ENCODE assay signal across 8 cellular contexts in genomic region chr3:15097889-15098288, GRCh38. TPM values are rescaled to one million over a fixed set of nuclear protein-coding genes. Genes with fewer than 3 reads are reported as not detected.
DNase-seq lines count a peak whose midpoint lies in the region; ATAC-seq and TF ChIP-seq lines count a peak whose summit lies in the region.

No MANE protein-coding gene starts in this region.

- intact Hi-C loops in dorsolateral prefrontal cortex (cut with DNase I) (loop anchor here (5.0 to 10.0 kb wide), 4 partner anchors 109 to 446 kb away; partner anchors contain the start of genes NR2C2 (in 2 of the 2), CAPN7 (in 1 of the 2) and CCDC174 (in 1 of the 2)), head of caudate nucleus (cut with DNase I) (loop anchor here (5.0 kb wide), 1 partner anchor 151 kb away; the partner anchor contains the start of gene NR2C2)

- H3K4me2 ChIP-seq in H9 (ENCODE audit: insufficient read depth, insufficient read length, low read length) (peak overlapping the region; percentile 98), neural progenitor cell (peak overlapping the region; percentile 99)

- peaks cover 3% of the 10 kb centered on the region; the same call in 1 of the 2 replicates for H3K27me3 Mint-ChIP-seq in H9 (ENCODE audit: low read depth)
- peaks cover 5% of the 10 kb centered on the region for H3K27me3 Mint-ChIP-seq in neural progenitor cell (ENCODE audit: insufficient read depth, low read depth)

- WGBS in H9 (ENCODE audit: extremely low coverage, insufficient read length, low lambda C conversion rate), result no CpG with 5 or more reads among the region's 6 CpGs

- H3K27me3 ChIP-seq in H9 (ENCODE audit: insufficient read depth, low read length) (no peaks in the 10 kb centered on the region; the same call in 1 of the 2 replicates), dorsolateral prefrontal cortex (no peaks in the 10 kb centered on the region), neural progenitor cell (no peaks in the 10 kb centered on the region)

- no peak overlapping the region for H3K4ac ChIP-seq in H9 (ENCODE audit: low read depth, low read length)

- peaks cover 0 to 21% (median 19%) of the 10 kb centered on the region in 3 experiments; a peak in 5 of 7 replicates for H3K36me3 Mint-ChIP-seq in H9 (ENCODE audit: insufficient read depth in 1 of 3, low read depth in 3 of 3)
- peaks cover 4% of the 10 kb centered on the region for H3K36me3 Mint-ChIP-seq in neural progenitor cell

- H3K9me3 ChIP-seq in H9 (ENCODE audit: control insufficient read depth, low read depth, low read length), result no peaks in the 10 kb centered on the region
- H3K9me3 ChIP-seq in SK-N-MC (ENCODE audit: low read depth, low read length), result no peaks in the 10 kb centered on the region
- no peaks in the 10 kb centered on the region for H3K9me3 ChIP-seq in neural progenitor cell (ENCODE audit: low read depth)

- TF ChIP-seq CTCF in H9 (conservative IDR thresholded peaks at IDR 0.05), result no peak
- no peak for TF ChIP-seq CTCF in dorsolateral prefrontal cortex (IDR thresholded peaks at IDR 0.05 in 54 of 56, conservative IDR thresholded peaks at IDR 0.05 in 2 of 56; ENCODE audit: low read depth in 1 of 56, partially characterized antibody in 56 of 56)
- no peak for TF ChIP-seq CTCF in neural progenitor cell (IDR thresholded peaks at IDR 0.05)
- TF ChIP-seq CTCF in omental fat pad (IDR thresholded peaks at IDR 0.05), result no peak

- peaks cover 3% of the 10 kb centered on the region; the same call in 1 of the 2 replicates for H3K4me1 ChIP-seq in H9 (ENCODE audit: insufficient read depth, low read length)
- peaks cover 6% of the 10 kb centered on the region for H3K4me1 ChIP-seq in neural progenitor cell

- DNase-seq in H9, result no peak
- DNase-seq in SK-N-MC (ENCODE audit: low read depth, low spot score), result no peak
- DNase-seq in dorsolateral prefrontal cortex, result no peak
- no peak for DNase-seq in neural progenitor cell (ENCODE audit: low spot score)
- no peak for DNase-seq in NCI-H1105 (lab: John Stamatoyannopoulos, UW)
- no peak for DNase-seq in omental fat pad (ENCODE audit: low spot score)
- no peak for DNase-seq in head of caudate nucleus

- ATAC-seq in omental fat pad (ENCODE audit: low FRiP score), result no peak
- no peak for ATAC-seq in activated CD4-positive, CD25-positive, alpha-beta regulatory T cell treated with anti-CD3 and anti-CD28 coated beads, Interleukin-2, amount 50 U/mL, for 24 hours

- no peak overlapping the region for H3T11ph ChIP-seq in H9 (ENCODE audit: low read length)

- H3F3A ChIP-seq in neural progenitor cell (ENCODE audit: low read depth), result peaks cover 6% of the 10 kb centered on the region

- H4K8ac ChIP-seq in H9 (replicated peaks; ENCODE audit: insufficient read length, low read depth, low read length), result no peak overlapping the region

- no peak overlapping the region for H2AFZ ChIP-seq in H9 (ENCODE audit: low read length)
- H2AFZ ChIP-seq in neural progenitor cell (replicated peaks), result no peak overlapping the region

- no peak overlapping the region for H3K23ac ChIP-seq in H9 (ENCODE audit: insufficient read length, low read depth, low read length)

- H4K20me1 ChIP-seq in H9 (ENCODE audit: control insufficient read depth, insufficient read depth, insufficient read length), result no peaks in the 10 kb centered on the region
- peaks cover 4% of the 10 kb centered on the region for H4K20me1 ChIP-seq in neural progenitor cell (ENCODE audit: low read depth)

- H3K36me3 ChIP-seq in SK-N-MC (ENCODE audit: insufficient read depth, low read length) (peaks cover 16% of the 10 kb centered on the region; the same call in 1 of the 2 replicates), neural progenitor cell (no peaks in the 10 kb centered on the region)

- no peak overlapping the region for H4K91ac ChIP-seq in H9 (ENCODE audit: insufficient read length, low read depth, low read length)

- no peak overlapping the region for H2BK120ac ChIP-seq in H9 (ENCODE audit: low read depth, low read length, poor library complexity, severe bottlenecking)

- H3K79me2 ChIP-seq in H9 (ENCODE audit: insufficient read depth, low read length) (peaks cover 5% of the 10 kb centered on the region; the same call in 1 of the 2 replicates), neural progenitor cell (ENCODE audit: low read depth) (peaks cover 26% of the 10 kb centered on the region)

- no peak overlapping the region for H3K56ac ChIP-seq in H9 (ENCODE audit: insufficient read length, low read depth, low read length)

- peak overlapping the region; percentile 15 for H3K9ac ChIP-seq in H9 (ENCODE audit: extremely low read depth, insufficient read length, low read length)
- H3K9ac ChIP-seq in SK-N-MC (ENCODE audit: insufficient read length), result peak overlapping the region; percentile 86
- H3K9ac ChIP-seq in neural progenitor cell, result no peak overlapping the region

- peak overlapping the region; percentile 86 for H3K4me3 ChIP-seq in SK-N-MC
- H3K4me3 ChIP-seq in dorsolateral prefrontal cortex, result peak overlapping the region; percentile 70 to 99 (median 90)
- peak overlapping the region; percentile 93 for H3K4me3 ChIP-seq in neural progenitor cell

- peak overlapping the region; percentile 88 to 95 for H3K4me3 Mint-ChIP-seq in H9
- H3K4me3 Mint-ChIP-seq in neural progenitor cell, result peak overlapping the region; percentile 95

- H2BK15ac ChIP-seq in H9 (ENCODE audit: low read depth, low read length), result no peak overlapping the region

- H3K18ac ChIP-seq in H9 (ENCODE audit: insufficient read length, low read depth, low read length), result no peak overlapping the region

- peaks cover 18% of the 10 kb centered on the region for H3K23me2 ChIP-seq in H9 (ENCODE audit: insufficient read length, low read depth, low read length, poor library complexity, severe bottlenecking)

- H3K9me3 Mint-ChIP-seq in H9 (no peaks in the 10 kb centered on the region; a peak in 1 of 5 replicates), neural progenitor cell (no peaks in the 10 kb centered on the region)

- no peak overlapping the region for H2BK5ac ChIP-seq in H9 (ENCODE audit: insufficient read length, low read length)

- peaks cover 8% of the 10 kb centered on the region for H3K79me1 ChIP-seq in H9 (ENCODE audit: insufficient read depth, low read depth, low read length, poor library complexity, severe bottlenecking)

- no peak overlapping the region for H2BK20ac ChIP-seq in H9 (ENCODE audit: low read depth, low read length, poor library complexity, severe bottlenecking)

- H3K27ac Mint-ChIP-seq in H9 (no peak overlapping the region; a peak in 1 of 7 replicates), neural progenitor cell (no peak overlapping the region)

- H3K27ac ChIP-seq in H9 (ENCODE audit: insufficient read length, low read depth, low read length), result no peak overlapping the region
- no peak overlapping the region for H3K27ac ChIP-seq in SK-N-MC
- peak overlapping the region in 10 of 59 donors; percentile 37 to 95 (median 90) for H3K27ac ChIP-seq in dorsolateral prefrontal cortex
- H3K27ac ChIP-seq in neural progenitor cell, result no peak overlapping the region

- H3K4me1 Mint-ChIP-seq in H9 (peaks cover 18 to 19% of the 10 kb centered on the region in 2 experiments), neural progenitor cell (peaks cover 11% of the 10 kb centered on the region)

- no peak overlapping the region for H2AK5ac ChIP-seq in H9 (ENCODE audit: insufficient read length, low read length)

- no peak overlapping the region for H2BK12ac ChIP-seq in H9 (ENCODE audit: insufficient read length, low read depth, low read length)

- no peak overlapping the region for H4K5ac ChIP-seq in H9 (ENCODE audit: insufficient read length, low read depth, low read length)

- H3K14ac ChIP-seq in H9 (ENCODE audit: insufficient read depth, low read length), result no peak overlapping the region

RNA-seq across cellular contexts. Expression of gene RBSN, which starts 1.1 kb away (rescaled TPM):
- total RNA-seq in H9 (2021), result 16.0 and 18.8 TPM in 2 replicates
- 10 to 100 TPM; 39.4 to 74.3 (median 61.4) TPM for total RNA-seq in dorsolateral prefrontal cortex
- 29.8 and 35.4 TPM in 2 replicates for total RNA-seq in neural progenitor cell (ENCODE audit: low replicate concordance)
- total RNA-seq in omental fat pad, result 10 to 100 TPM; 22.3 to 32.3 (median 23.3) TPM

RNA-seq across cellular contexts. Expression of gene MRPS25, which starts 32.8 kb away (rescaled TPM):
- 53.2 and 56.2 TPM in 2 replicates for total RNA-seq in H9 (2021)
- total RNA-seq in dorsolateral prefrontal cortex, result 100 to 1,000 TPM in 5 of 120 experiments, 10 to 100 TPM in 115; 54.3 to 115 (median 83.0) TPM
- 24.3 and 28.9 TPM in 2 replicates for total RNA-seq in neural progenitor cell (ENCODE audit: low replicate concordance)
- total RNA-seq in omental fat pad, result 10 to 100 TPM; 27.1 to 41.3 (median 36.1) TPM
